Comparison of ENCODE assay signal across 27 cellular contexts in genomic region chr14:93267149-93267711, GRCh38.
DNase-seq lines count a peak whose midpoint lies in the region; ATAC-seq and TF ChIP-seq lines count a peak whose summit lies in the region.
"Had no signal": no experiment of that assay in that cellular context is flagged by ENCODE, and none has a peak within 500 bp of the region (broad histone marks: within the 10 kb centered on the region; RNA-seq: fewer than 3 reads in every experiment).

No MANE protein-coding gene starts in this region.

- no peak for TF ChIP-seq CTCF in brain (conservative IDR thresholded peaks at IDR 0.05)

- peak overlapping the region; percentile 89 for H2AK5ac ChIP-seq in mesenchymal stem cell (ENCODE audit: low read length, severe bottlenecking)

- no peak overlapping the region for H2BK12ac ChIP-seq in mesenchymal stem cell (ENCODE audit: low read length in 2 of 2)

- H3K9ac ChIP-seq in mesenchymal stem cell (ENCODE audit: low read length), result no peak overlapping the region
- H3K9ac ChIP-seq: BLaER1 treated with 17β-estradiol and CSF1 and Interleukin-3, amounts not matched to agents 10 nM and 100 nM had no signal

- no peak overlapping the region for H3K23ac ChIP-seq in mesenchymal stem cell (ENCODE audit: low read length in 2 of 2)

- H3K27ac Mint-ChIP-seq in brain, result peak overlapping the region in 4 of 5 experiments; percentile 7 to 79 (median 32)
- H3K27ac Mint-ChIP-seq: activated CD8-positive, alpha-beta memory T cell treated with anti-CD3 and anti-CD28 coated beads, Interleukin-2, amount 10 ng/mL, durations not matched to agents 7 days and 5 days; activated naive CD4-positive, alpha-beta T cell treated with anti-CD3 and anti-CD28 coated beads for 36 hours had no signal

- H2AFZ ChIP-seq in mesenchymal stem cell (ENCODE audit: low read depth, low read length), result no peak overlapping the region

- no peak overlapping the region for H2BK5ac ChIP-seq in mesenchymal stem cell (ENCODE audit: low read depth, low read length, poor library complexity, severe bottlenecking)

- peaks cover 5% of the 10 kb centered on the region for H3K4me1 ChIP-seq in mesenchymal stem cell (ENCODE audit: control insufficient read depth, insufficient read depth, low read depth, low read length)

- H2BK120ac ChIP-seq in mesenchymal stem cell (ENCODE audit: low read depth, low read length), result no peak overlapping the region

- no peaks in the 10 kb centered on the region for H3K9me3 ChIP-seq in mesenchymal stem cell (ENCODE audit: control insufficient read depth, low read length)
- H3K9me3 ChIP-seq: BLaER1 treated with 17β-estradiol and CSF1 and Interleukin-3, amounts not matched to agents 10 nM and 100 nM; neutrophil; prostate gland; tibial artery had no signal

- no peak overlapping the region for H2BK15ac ChIP-seq in mesenchymal stem cell (ENCODE audit: low read depth, poor library complexity, severe bottlenecking)

- peaks cover 17% of the 10 kb centered on the region for H3K79me1 ChIP-seq in mesenchymal stem cell (replicated peaks; ENCODE audit: low read length, poor library complexity, severe bottlenecking)

- no peaks in the 10 kb centered on the region for H3K27me3 Mint-ChIP-seq in brain
- H3K27me3 Mint-ChIP-seq: activated CD8-positive, alpha-beta memory T cell treated with anti-CD3 and anti-CD28 coated beads, Interleukin-2, amount 10 ng/mL, durations not matched to agents 7 days and 5 days had no signal

- H3K36me3 Mint-ChIP-seq in brain, result peaks cover 26% of the 10 kb centered on the region

- no peak for ATAC-seq in HG03175 (IDR thresholded peaks at IDR 0.05; ENCODE audit: unreplicated experiment)
- ATAC-seq: activated CD8-positive, alpha-beta memory T cell treated with anti-CD3 and anti-CD28 coated beads, Interleukin-2, amount 10 ng/mL, durations not matched to agents 7 days and 5 days; sciatic nerve had no signal

- no peak overlapping the region for H4K91ac ChIP-seq in mesenchymal stem cell (ENCODE audit: low read length)

- DNase-seq in NCI-H82 treated with DMSO at 0.1 percent for 48 hours (lab: John Stamatoyannopoulos, UW; ENCODE audit: unreplicated experiment), result peak; percentile 14
- no peak for DNase-seq in mesenchymal stem cell
- DNase-seq in stimulated activated CD4-positive, alpha-beta T cell treated with anti-CD3 and anti-CD28 coated beads, Interleukin-2, amount 100 ng/mL, for 24 hours, result no peak
- no peak for DNase-seq in CD1c-positive myeloid dendritic cell (ENCODE audit: extremely low spot score)
- no peak for DNase-seq in T1000 (lab: John Stamatoyannopoulos, UW)
- DNase-seq: activated CD4-positive, alpha-beta T cell treated with anti-CD3 and anti-CD28 coated beads, Interleukin-2, amount 50 U/mL, for 4 hours; activated CD4-positive, CD25-positive, alpha-beta regulatory T cell; activated CD8-positive, alpha-beta memory T cell treated with anti-CD3 and anti-CD28 coated beads, Interleukin-2, amount 10 ng/mL, durations not matched to agents 7 days and 5 days; activated naive CD4-positive, alpha-beta T cell treated with anti-CD3 and anti-CD28 coated beads for 36 hours; brain microvascular endothelial cell; DMS53; effector CD4-positive, alpha-beta T cell; HCEC 1CT; NCI-H1417 treated with DMSO at 0.1 percent for 48 hours; NCI-H2081; NCI-H446; NCI-H774; stimulated activated CD4-positive, alpha-beta T cell treated with anti-CD3 and anti-CD28 coated beads, Interleukin-2, amount 100 ng/mL, for 48 hours; SW 1271; tibial artery had no signal

- no peak overlapping the region for H3K14ac ChIP-seq in mesenchymal stem cell (ENCODE audit: low read length in 2 of 2)

- no peak overlapping the region for H3K4me3 ChIP-seq in mesenchymal stem cell (ENCODE audit: insufficient read depth in 1 of 2, low read depth in 1 of 2, low read length in 2 of 2)
- H3K4me3 ChIP-seq: BLaER1 treated with 17β-estradiol and CSF1 and Interleukin-3, amounts not matched to agents 10 nM and 100 nM; prostate gland; tibial artery had no signal

- H3K18ac ChIP-seq in mesenchymal stem cell (ENCODE audit: low read depth in 1 of 2, low read length in 2 of 2), result peak overlapping the region in 1 of 2 experiments; percentile 40

- no peak overlapping the region for H4K8ac ChIP-seq in mesenchymal stem cell (ENCODE audit: low read length)

- H3K36me3 ChIP-seq in mesenchymal stem cell (ENCODE audit: control insufficient read depth in 1 of 2, insufficient read depth in 2 of 2, low read depth in 1 of 2, low read length in 2 of 2), result peaks cover 0 to 14% of the 10 kb centered on the region in 2 experiments
- H3K36me3 ChIP-seq: brain microvascular endothelial cell, prostate gland had no signal

- no peaks in the 10 kb centered on the region for H3K27me3 ChIP-seq in mesenchymal stem cell (ENCODE audit: control insufficient read depth in 1 of 2, insufficient read depth in 1 of 2, low read length in 2 of 2)
- H3K27me3 ChIP-seq: BLaER1 treated with 17β-estradiol and CSF1 and Interleukin-3, amounts not matched to agents 10 nM and 100 nM; brain microvascular endothelial cell; neutrophil; tibial artery had no signal

- H3K27ac ChIP-seq in mesenchymal stem cell (ENCODE audit: low read length, poor library complexity, severe bottlenecking), result peak overlapping the region; percentile 15
- H3K27ac ChIP-seq: BLaER1 treated with 17β-estradiol and CSF1 and Interleukin-3, amounts not matched to agents 10 nM and 100 nM; brain microvascular endothelial cell; epithelial cell of prostate; neutrophil; prostate gland; tibial artery had no signal

- H3K4me3 Mint-ChIP-seq in brain, result no peak overlapping the region
- H3K4me3 Mint-ChIP-seq: activated CD8-positive, alpha-beta memory T cell treated with anti-CD3 and anti-CD28 coated beads, Interleukin-2, amount 10 ng/mL, durations not matched to agents 7 days and 5 days; activated naive CD4-positive, alpha-beta T cell treated with anti-CD3 and anti-CD28 coated beads for 36 hours had no signal

- peak overlapping the region in 1 of 2 experiments; percentile 24 for H3K4ac ChIP-seq in mesenchymal stem cell (ENCODE audit: low read depth in 1 of 2, low read length in 2 of 2)

- 89% methylated on average over 3 of the region's 3 CpGs for WGBS in mesenchymal stem cell

- H3K4me2 ChIP-seq in mesenchymal stem cell (ENCODE audit: low read length, poor library complexity, severe bottlenecking), result no peak overlapping the region
- H3K4me2 ChIP-seq: BLaER1 treated with 17β-estradiol and CSF1 and Interleukin-3, amounts not matched to agents 10 nM and 100 nM had no signal

- no peaks in the 10 kb centered on the region for H3K9me3 Mint-ChIP-seq in brain
- H3K9me3 Mint-ChIP-seq: activated naive CD4-positive, alpha-beta T cell treated with anti-CD3 and anti-CD28 coated beads for 36 hours had no signal

- peaks cover 48% of the 10 kb centered on the region for H3K4me1 Mint-ChIP-seq in brain
